11 cellular contexts compared by ENCODE assay signal in the genomic region with DNA sequence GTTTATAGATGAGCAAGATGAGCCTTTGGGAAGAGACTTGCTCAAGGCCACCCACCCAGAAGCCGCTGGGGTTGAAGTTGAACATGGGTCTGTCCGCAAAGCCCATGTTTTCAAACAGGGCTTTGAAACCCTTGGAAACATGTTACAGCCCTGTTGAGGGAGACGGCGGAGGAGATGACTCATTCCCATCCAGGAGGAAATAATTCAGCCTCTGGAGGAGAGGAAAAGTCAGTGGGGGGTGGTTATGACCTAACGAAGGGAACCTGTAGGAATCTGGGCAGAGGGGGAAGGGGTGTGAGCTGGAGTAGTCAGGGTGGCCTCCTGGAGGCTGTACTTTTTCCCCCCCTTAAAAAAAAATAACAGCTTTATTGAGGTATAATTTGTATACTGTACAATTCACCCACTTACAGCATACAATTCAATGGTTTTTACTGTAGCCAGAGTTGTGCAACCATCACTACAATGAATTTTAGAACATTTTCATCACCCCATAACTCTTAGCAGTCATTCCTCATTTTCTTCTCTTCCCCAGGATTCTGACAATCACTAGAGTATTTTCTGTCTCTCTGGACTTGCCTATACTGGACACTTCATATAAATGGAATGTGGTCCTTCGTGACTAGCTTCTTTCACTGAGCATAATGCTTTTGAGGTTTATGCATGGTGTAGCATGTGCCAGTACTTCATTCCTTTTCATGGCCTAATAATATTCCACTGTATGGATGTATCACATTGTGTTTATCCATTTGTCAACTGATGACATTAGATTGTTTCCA. TPM values are rescaled to one million over a fixed set of nuclear protein-coding genes. Genes with fewer than 3 reads are reported as not detected.
DNase-seq lines count a peak whose midpoint lies in the region; ATAC-seq lines count a peak whose summit lies in the region.
"Had no signal": no experiment of that assay in that cellular context is flagged by ENCODE, and none has a peak within 500 bp of the region (broad histone marks: within the 10 kb centered on the region; RNA-seq: fewer than 3 reads in every experiment).

No MANE protein-coding gene starts in this region.

- H3K4me1 ChIP-seq in GM23248 (ENCODE audit: insufficient read depth) (peaks cover 18% of the 10 kb centered on the region), skeletal muscle tissue (ENCODE audit: control insufficient read depth in 3 of 3, insufficient read depth in 3 of 3, low read length in 3 of 3) (peaks cover 0 to 17% (median 8%) of the 10 kb centered on the region in 3 donors)

- H3F3A ChIP-seq in GM23248 (ENCODE audit: insufficient read depth): peaks cover 15% of the 10 kb centered on the region

- no peaks in the 10 kb centered on the region for H4K20me1 ChIP-seq in GM23248 (ENCODE audit: insufficient read depth)

- H3K4me2 ChIP-seq in GM23248 (ENCODE audit: unreplicated experiment): peak overlapping the region; percentile 31

- 1 to 4% methylated on average over 6 of the region's 6 CpGs for WGBS in GM23248 (ENCODE audit: low coverage in 1 of 2, low lambda C conversion rate in 2 of 2, missing lambda C conversion rate in 2 of 2), 2 experiments

- 0 out of 2 replicates have a peak overlapping the region, but pooled peaks have one; percentile 14 for H2AFZ ChIP-seq in GM23248

- H3K27ac ChIP-seq in GM23248 (peak overlapping the region; percentile 95), skeletal muscle tissue (ENCODE audit: low read depth, low read length) (peak overlapping the region; percentile 51)
- H3K27ac ChIP-seq: gastrocnemius medialis had no signal

- no peaks in the 10 kb centered on the region for H3K9me2 ChIP-seq in GM23248 (ENCODE audit: insufficient read depth)

- DNase-seq in GM23248 (peak; percentile 94), SW 1271 (lab: John Stamatoyannopoulos, UW) (peak; percentile 90 to 92), glomerular endothelial cell (ENCODE audit: extremely low read depth, low read depth, low spot score) (peak; percentile 87), mucosa of gallbladder (ENCODE audit: low spot score) (no peak), SHP77 treated with DMSO at 0.1 percent for 48 hours (lab: John Stamatoyannopoulos, UW) (no peak)
- DNase-seq: activated CD4-positive, alpha-beta T cell treated with anti-CD3 and anti-CD28 coated beads, Interleukin-2, amount 50 U/mL, for 1 hour; gastrocnemius medialis; MV-4-11 had no signal

- H3K4me3 ChIP-seq in GM23248: peak overlapping the region; percentile 15; the same call in 1 of the 2 replicates
- H3K4me3 ChIP-seq in skeletal muscle tissue (ENCODE audit: low read length in 3 of 3): no peak overlapping the region
- H3K4me3 ChIP-seq: gastrocnemius medialis had no signal

- H3K36me3 ChIP-seq in GM23248 (ENCODE audit: low read depth): no peaks in the 10 kb centered on the region
- no peaks in the 10 kb centered on the region for H3K36me3 ChIP-seq in skeletal muscle tissue (ENCODE audit: control insufficient read depth in 3 of 3, insufficient read depth in 3 of 3, low read length in 3 of 3)
- H3K36me3 ChIP-seq: gastrocnemius medialis had no signal

- in situ Hi-C loops in GM23248 (cut with MboI): no loop called here

- ATAC-seq in GM18861 (IDR thresholded peaks at IDR 0.05; ENCODE audit: unreplicated experiment) (no peak), HG03045 (IDR thresholded peaks at IDR 0.05; ENCODE audit: unreplicated experiment) (no peak)
- ATAC-seq: gastrocnemius medialis had no signal

- H3K79me2 ChIP-seq in GM23248 (ENCODE audit: insufficient read depth): peaks cover 28% of the 10 kb centered on the region

- peak overlapping the region; percentile 73 for H3K9ac ChIP-seq in GM23248
- H3K9ac ChIP-seq in skeletal muscle tissue (ENCODE audit: low read depth in 1 of 3, low read length in 3 of 3): no peak overlapping the region

- H3K9me3 ChIP-seq in GM23248 (ENCODE audit: low read depth) (no peaks in the 10 kb centered on the region), skeletal muscle tissue (ENCODE audit: control insufficient read depth in 3 of 3, low read length in 3 of 3) (no peaks in the 10 kb centered on the region)
- H3K9me3 ChIP-seq: gastrocnemius medialis had no signal

- H3K27me3 ChIP-seq in GM23248 (replicated peaks; ENCODE audit: insufficient read depth) (no peaks in the 10 kb centered on the region), skeletal muscle tissue (ENCODE audit: control insufficient read depth in 3 of 3, insufficient read depth in 3 of 3, low read length in 3 of 3) (peaks cover 0 to 20% (median 3%) of the 10 kb centered on the region in 3 donors)
- H3K27me3 ChIP-seq: gastrocnemius medialis had no signal

RNA-seq across cellular contexts. Expression of a gene that starts 1.9 kb away (rescaled TPM):
- total RNA-seq in GM23248 (2014; rRNA removed; shearing (Covaris generic)): 1.8 and 3.8 TPM in 2 replicates
- 7.0 and 7.7 TPM in 2 replicates for polyA plus RNA-seq in GM23248 (2016; fragmentation: Nextera tagmentation; extraction: Ambion mirVana)
- total RNA-seq in glomerular endothelial cell (19.2 and 51.1 TPM in 2 replicates), skeletal muscle tissue (4.7 TPM), mucosa of gallbladder (33.7 TPM)

Comparison
In these comparisons a context has a peak if more than half of its experiments do, and no peak if none do; other contexts are left out.
1. DNase-seq: peak in GM23248 (single experiment), SW 1271 (2 of 2) and glomerular endothelial cell (single experiment); none in mucosa of gallbladder (single experiment) and SHP77 treated with DMSO at 0.1 percent for 48 hours (single experiment).